ENCODE assay signal across 30 cellular contexts in genomic region chr16:77399546-77399945, GRCh38. TPM values are rescaled to one million over a fixed set of nuclear protein-coding genes. Genes with fewer than 3 reads are reported as not detected.
"Had no signal": no experiment of that assay in that cellular context is flagged by ENCODE, and none has a peak within 500 bp of the region (broad histone marks: within the 10 kb centered on the region; RNA-seq: fewer than 3 reads in every experiment).

No MANE protein-coding gene starts in this region.

- H3K9me3 Mint-ChIP-seq: stimulated activated effector memory CD8-positive, alpha-beta T cell treated with anti-CD3 and anti-CD28 coated beads, Interleukin-12 subunit alpha, Interleukin-12 subunit beta, amount 100 ng/mL, for 72 hours; stimulated activated memory B cell treated with anti-CD40 and anti-IgM and Interleukin-4, amounts not matched to agents 10 μg/mL and 1 μg/mL and 100 μg/mL, for 72 hours; stimulated activated naive B cell treated with anti-CD40 and anti-IgM and Interleukin-4, amounts not matched to agents 10 μg/mL and 1 μg/mL and 100 μg/mL, for 72 hours; stimulated activated naive CD8-positive, alpha-beta T cell treated with anti-CD3 and anti-CD28 coated beads, Interleukin-15, amount 100 ng/mL, for 72 hours; stimulated activated naive CD8-positive, alpha-beta T cell treated with anti-CD3 and anti-CD28 coated beads, Interleukin-15, Interleukin-2, amounts not matched to agents 100 ng/mL and 50 ng/mL, for 24 hours; type B pancreatic cell had no signal

- H3K27ac ChIP-seq: stomach, suprapubic skin, testis, thoracic aorta, thyroid gland, tibial artery, tibial nerve, transverse colon, upper lobe of left lung, upper lobe of right lung, uterus, vagina had no signal

- H3K4me1 ChIP-seq: stomach, suprapubic skin, testis, tibial artery, tibial nerve, transverse colon, upper lobe of left lung, upper lobe of right lung, uterus, vagina had no signal

- H3K27ac Mint-ChIP-seq: stimulated activated effector memory CD8-positive, alpha-beta T cell treated with anti-CD3 and anti-CD28 coated beads, Interleukin-12 subunit alpha, Interleukin-12 subunit beta, amount 100 ng/mL, for 72 hours; stimulated activated memory B cell treated with anti-CD40 and anti-IgM and Interleukin-4, amounts not matched to agents 10 μg/mL and 1 μg/mL and 100 μg/mL, for 72 hours; stimulated activated naive B cell treated with anti-CD40 and anti-IgM and Interleukin-4, amounts not matched to agents 10 μg/mL and 1 μg/mL and 100 μg/mL, for 72 hours; stimulated activated naive CD8-positive, alpha-beta T cell treated with anti-CD3 and anti-CD28 coated beads, Interleukin-15, amount 100 ng/mL, for 72 hours; stimulated activated naive CD8-positive, alpha-beta T cell treated with anti-CD3 and anti-CD28 coated beads, Interleukin-15, Interleukin-2, amounts not matched to agents 100 ng/mL and 50 ng/mL, for 24 hours; type B pancreatic cell had no signal

- H3K36me3 Mint-ChIP-seq: stimulated activated effector memory CD8-positive, alpha-beta T cell treated with anti-CD3 and anti-CD28 coated beads, Interleukin-12 subunit alpha, Interleukin-12 subunit beta, amount 100 ng/mL, for 72 hours; stimulated activated memory B cell treated with anti-CD40 and anti-IgM and Interleukin-4, amounts not matched to agents 10 μg/mL and 1 μg/mL and 100 μg/mL, for 72 hours; stimulated activated naive B cell treated with anti-CD40 and anti-IgM and Interleukin-4, amounts not matched to agents 10 μg/mL and 1 μg/mL and 100 μg/mL, for 72 hours; type B pancreatic cell had no signal

- H3K27me3 ChIP-seq: stomach, suprapubic skin, testis, thyroid gland, tibial artery, tibial nerve, transverse colon, upper lobe of left lung, upper lobe of right lung, uterus, vagina had no signal

- DNase-seq: stimulated activated CD4-positive, alpha-beta T cell treated with anti-CD3 and anti-CD28 coated beads, Interleukin-2, amount 100 ng/mL, for 48 hours; stimulated activated CD4-positive, alpha-beta T cell treated with anti-CD3 and anti-CD28 coated beads, Interleukin-4, amount 100 ng/mL, for 1 hour; stimulated activated CD4-positive, alpha-beta T cell treated with anti-CD3 and anti-CD28 coated beads, Interleukin-4, amount 100 ng/mL, for 24 hours; stimulated activated CD4-positive, alpha-beta T cell treated with anti-CD3 and anti-CD28 coated beads, Interleukin-4, amount 100 ng/mL, for 4 hours; stimulated activated CD8-positive, alpha-beta memory T cell treated with anti-CD3 and anti-CD28 coated beads, Interleukin-4, amount 100 ng/mL, for 48 hours; stimulated activated naive B cell treated with anti-CD40 and anti-IgM and Interleukin-4, amounts not matched to agents 10 μg/mL and 1 μg/mL and 100 μg/mL, for 72 hours; stimulated activated naive CD4-positive, alpha-beta T cell; stimulated activated naive CD4-positive, alpha-beta T cell treated with Interleukin-2 at 50 U/mL for 16 hours; stimulated activated naive CD8-positive, alpha-beta T cell treated with anti-CD3 and anti-CD28 coated beads, Interleukin-15, amount 100 ng/mL, for 72 hours; stimulated activated naive CD8-positive, alpha-beta T cell treated with anti-CD3 and anti-CD28 coated beads, Interleukin-15, Interleukin-2, amounts not matched to agents 100 U/mL and 50 U/mL, for 24 hours; stomach; substantia nigra; testis; thyroid gland; tibial artery; transverse colon; trophoblast cell; upper lobe of left lung; upper lobe of right lung; uterus had no signal

- H3K4me3 ChIP-seq: stomach, suprapubic skin, testis, thoracic aorta, thyroid gland, tibial artery, tibial nerve, transverse colon, upper lobe of left lung, upper lobe of right lung, uterus, vagina had no signal

- H3K27me3 Mint-ChIP-seq: type B pancreatic cell had no signal

- H3K9me3 ChIP-seq: stomach, suprapubic skin, testis, thoracic aorta, thyroid gland, tibial artery, tibial nerve, transverse colon, upper lobe of left lung, upper lobe of right lung, uterus, vagina had no signal

- H3K4me1 Mint-ChIP-seq: stimulated activated effector memory CD8-positive, alpha-beta T cell treated with anti-CD3 and anti-CD28 coated beads, Interleukin-12 subunit alpha, Interleukin-12 subunit beta, amount 100 ng/mL, for 72 hours; stimulated activated memory B cell treated with anti-CD40 and anti-IgM and Interleukin-4, amounts not matched to agents 10 μg/mL and 1 μg/mL and 100 μg/mL, for 72 hours; stimulated activated naive B cell treated with anti-CD40 and anti-IgM and Interleukin-4, amounts not matched to agents 10 μg/mL and 1 μg/mL and 100 μg/mL, for 72 hours; stimulated activated naive CD8-positive, alpha-beta T cell treated with anti-CD3 and anti-CD28 coated beads, Interleukin-15, amount 100 ng/mL, for 72 hours had no signal

- FAIRE-seq: urothelium cell line had no signal

- ATAC-seq: stimulated activated effector memory CD8-positive, alpha-beta T cell treated with anti-CD3 and anti-CD28 coated beads, Interleukin-12 subunit alpha, Interleukin-12 subunit beta, amount 100 ng/mL, for 72 hours; stimulated activated memory B cell treated with anti-CD40 and anti-IgM and Interleukin-4, amounts not matched to agents 10 μg/mL and 1 μg/mL and 100 μg/mL, for 72 hours; stimulated activated naive B cell treated with anti-CD40 and anti-IgM and Interleukin-4, amounts not matched to agents 10 μg/mL and 1 μg/mL and 100 μg/mL, for 72 hours; stimulated activated naive CD8-positive, alpha-beta T cell treated with anti-CD3 and anti-CD28 coated beads, Interleukin-15, amount 100 ng/mL, for 72 hours; stimulated activated naive CD8-positive, alpha-beta T cell treated with anti-CD3 and anti-CD28 coated beads, Interleukin-15, Interleukin-2, amounts not matched to agents 100 U/mL and 50 U/mL, for 24 hours; upper lobe of right lung had no signal

- H3K4me3 Mint-ChIP-seq: stimulated activated effector memory CD8-positive, alpha-beta T cell treated with anti-CD3 and anti-CD28 coated beads, Interleukin-12 subunit alpha, Interleukin-12 subunit beta, amount 100 ng/mL, for 72 hours; stimulated activated memory B cell treated with anti-CD40 and anti-IgM and Interleukin-4, amounts not matched to agents 10 μg/mL and 1 μg/mL and 100 μg/mL, for 72 hours; stimulated activated naive B cell treated with anti-CD40 and anti-IgM and Interleukin-4, amounts not matched to agents 10 μg/mL and 1 μg/mL and 100 μg/mL, for 72 hours; stimulated activated naive CD8-positive, alpha-beta T cell treated with anti-CD3 and anti-CD28 coated beads, Interleukin-15, amount 100 ng/mL, for 72 hours; stimulated activated naive CD8-positive, alpha-beta T cell treated with anti-CD3 and anti-CD28 coated beads, Interleukin-15, Interleukin-2, amounts not matched to agents 100 ng/mL and 50 ng/mL, for 24 hours; type B pancreatic cell had no signal

- H3K36me3 ChIP-seq: stomach, suprapubic skin, thoracic aorta, thyroid gland, tibial artery, tibial nerve, transverse colon, upper lobe of left lung, upper lobe of right lung, uterus, vagina had no signal

RNA-seq across cellular contexts. Expression of gene ADAMTS18, which starts 35.3 kb away (rescaled TPM):
- total RNA-seq: ureter had no signal
- polyA plus RNA-seq: stomach had no signal
